15 cellular contexts compared by ENCODE assay signal in genomic region chr13:29260684-29261083, GRCh38.
A peak's percentile ranks its signal among the peaks of the same experiment; 100 is the strongest.
DNase-seq lines count a peak whose midpoint lies in the region; ATAC-seq and TF ChIP-seq lines count a peak whose summit lies in the region.
"Had no signal": no experiment of that assay in that cellular context is flagged by ENCODE, and none has a peak within 500 bp of the region (broad histone marks: within the 10 kb centered on the region; RNA-seq: fewer than 3 reads in every experiment).

No MANE protein-coding gene starts in this region.

- DNase-seq in Right ventricle myocardium inferior (ENCODE audit: missing footprints), result no peak
- no peak for DNase-seq in right atrium auricular region (ENCODE audit: low spot score)
- no peak for DNase-seq in heart right ventricle
- peak; percentile 7 for DNase-seq in thyroid gland
- no peak for DNase-seq in Kasumi-1 (lab: John Stamatoyannopoulos, UW)
- DNase-seq: activated CD4-positive, alpha-beta T cell treated with anti-CD3 and anti-CD28 coated beads for 1 hour; body of pancreas; dorsolateral prefrontal cortex; GM23248; left lung; NCI-H146 had no signal

- no peak overlapping the region for H3K4me3 Mint-ChIP-seq in stimulated activated memory B cell treated with anti-CD40 and anti-IgM and Interleukin-4, amounts not matched to agents 10 μg/mL and 1 μg/mL and 100 μg/mL, for 72 hours
- H3K4me3 Mint-ChIP-seq: nephron had no signal

- no peak overlapping the region for H3K27ac Mint-ChIP-seq in stimulated activated memory B cell treated with anti-CD40 and anti-IgM and Interleukin-4, amounts not matched to agents 10 μg/mL and 1 μg/mL and 100 μg/mL, for 72 hours

- peaks cover 30% of the 10 kb centered on the region for H3K27me3 Mint-ChIP-seq in stimulated activated memory B cell treated with anti-CD40 and anti-IgM and Interleukin-4, amounts not matched to agents 10 μg/mL and 1 μg/mL and 100 μg/mL, for 72 hours

- H2AFZ ChIP-seq in OCI-LY3 (ENCODE audit: low read depth, low read length), result no peak overlapping the region
- H2AFZ ChIP-seq: GM23248 had no signal

- H3K4me3 ChIP-seq in right atrium auricular region (no peak overlapping the region), OCI-LY3 (ENCODE audit: low read length) (no peak overlapping the region), heart right ventricle (no peak overlapping the region), thyroid gland (replicated peaks in 1 of 3) (no peak overlapping the region)
- H3K4me3 ChIP-seq: body of pancreas, dorsolateral prefrontal cortex, GM23248, left lung had no signal

- H3K27me3 ChIP-seq in right atrium auricular region, result no peaks in the 10 kb centered on the region
- peaks cover 14% of the 10 kb centered on the region; the same call in 1 of the 2 replicates for H3K27me3 ChIP-seq in OCI-LY3 (ENCODE audit: low read depth, low read length)
- peaks cover 0 to 3% (median 0%) of the 10 kb centered on the region in 7 donors for H3K27me3 ChIP-seq in heart right ventricle
- no peaks in the 10 kb centered on the region for H3K27me3 ChIP-seq in thyroid gland
- H3K27me3 ChIP-seq: body of pancreas, left lung had no signal

- no peaks in the 10 kb centered on the region for H3K4me1 ChIP-seq in right atrium auricular region
- peaks cover 4% of the 10 kb centered on the region for H3K4me1 ChIP-seq in OCI-LY3 (ENCODE audit: low read length)
- peaks cover 0 to 7% (median 0%) of the 10 kb centered on the region in 9 donors for H3K4me1 ChIP-seq in heart right ventricle
- H3K4me1 ChIP-seq in thyroid gland, result no peaks in the 10 kb centered on the region
- H3K4me1 ChIP-seq: body of pancreas, left lung had no signal

- 26 to 27% methylated on average over 4 of the region's 4 CpGs for whole genome bisulfite sequencing in heart right ventricle, 2 donors
- 42 to 57% methylated on average over 4 of the region's 4 CpGs for WGBS in thyroid gland, 2 donors

- ATAC-seq in Right ventricle myocardium inferior, result peak; percentile 66
- ATAC-seq in heart right ventricle, result peak in 7 of 8 donors; percentile 29 to 82 (median 75)
- no peak for ATAC-seq in stimulated activated memory B cell treated with anti-CD40 and anti-IgM and Interleukin-4, amounts not matched to agents 10 μg/mL and 1 μg/mL and 100 μg/mL, for 72 hours
- no peak for ATAC-seq in HG03280 (IDR thresholded peaks at IDR 0.05; ENCODE audit: unreplicated experiment)
- ATAC-seq: body of pancreas, left lung had no signal

- intact Hi-C loops in Right ventricle myocardium inferior (cut with DNase I) (loop anchor here (5.0 kb wide), 1 partner anchor 438 kb away; the partner anchor contains the start of gene MTUS2), heart right ventricle (cut with DNase I) (loop anchor here in 9 of 10 donors (2.0 to 10.0 kb wide), 7 partner anchors 176 to 456 kb away; partner anchors contain the start of gene MTUS2 (in 3 of the 9)), thyroid gland (cut with DNase I) (no loop called here)

- peak overlapping the region; percentile 9; the same call in 1 of the 2 replicates for H3K4me2 ChIP-seq in OCI-LY3 (ENCODE audit: low read length)

- TF ChIP-seq POLR2A in thyroid gland (IDR thresholded peaks at IDR 0.05), result no peak

- H3K36me3 ChIP-seq in right atrium auricular region, result no peaks in the 10 kb centered on the region
- no peaks in the 10 kb centered on the region for H3K36me3 ChIP-seq in OCI-LY3 (replicated peaks; ENCODE audit: low read depth, low read length)
- H3K36me3 ChIP-seq in heart right ventricle, result no peaks in the 10 kb centered on the region
- H3K36me3 ChIP-seq in thyroid gland, result no peaks in the 10 kb centered on the region
- H3K36me3 ChIP-seq: left lung had no signal

- H4K20me1 ChIP-seq in OCI-LY3 (ENCODE audit: insufficient read depth, low read length), result no peaks in the 10 kb centered on the region

- H3K27ac ChIP-seq in right atrium auricular region (no peak overlapping the region), OCI-LY3 (ENCODE audit: low read length) (no peak overlapping the region), heart right ventricle (no peak overlapping the region), thyroid gland (no peak overlapping the region)
- H3K27ac ChIP-seq: body of pancreas, dorsolateral prefrontal cortex, GM23248, left lung had no signal

- H3K36me3 Mint-ChIP-seq in stimulated activated memory B cell treated with anti-CD40 and anti-IgM and Interleukin-4, amounts not matched to agents 10 μg/mL and 1 μg/mL and 100 μg/mL, for 72 hours, result no peaks in the 10 kb centered on the region

- H3K4me1 Mint-ChIP-seq in stimulated activated memory B cell treated with anti-CD40 and anti-IgM and Interleukin-4, amounts not matched to agents 10 μg/mL and 1 μg/mL and 100 μg/mL, for 72 hours, result no peaks in the 10 kb centered on the region

- TF ChIP-seq CTCF in right atrium auricular region (IDR thresholded peaks at IDR 0.05) (peak in 1 of 2 donors; percentile 61), OCI-LY3 (IDR thresholded peaks at IDR 0.05; ENCODE audit: low read depth, low read length) (peak; percentile 70), heart right ventricle (IDR thresholded peaks at IDR 0.05) (peak in 8 of 9 donors; percentile 6 to 58 (median 44)), thyroid gland (IDR thresholded peaks at IDR 0.05) (peak in 3 of 6 experiments; percentile 15 to 29 (median 23))

- H3K9ac ChIP-seq in OCI-LY3 (ENCODE audit: low read length), result no peak overlapping the region
- H3K9ac ChIP-seq: GM23248 had no signal

- peaks cover 6% of the 10 kb centered on the region for H3K9me3 Mint-ChIP-seq in stimulated activated memory B cell treated with anti-CD40 and anti-IgM and Interleukin-4, amounts not matched to agents 10 μg/mL and 1 μg/mL and 100 μg/mL, for 72 hours

- H3K79me2 ChIP-seq in OCI-LY3 (ENCODE audit: low read length), result no peaks in the 10 kb centered on the region

- H3K9me3 ChIP-seq in right atrium auricular region (peaks cover 0 to 7% of the 10 kb centered on the region in 2 donors), OCI-LY3 (ENCODE audit: insufficient read depth, low read length) (no peaks in the 10 kb centered on the region), heart right ventricle (peaks cover 0 to 23% (median 7%) of the 10 kb centered on the region in 11 donors), thyroid gland (no peaks in the 10 kb centered on the region)
- H3K9me3 ChIP-seq: body of pancreas had no signal

Comparison
In these comparisons a context has a peak if more than half of its experiments do, and no peak if none do; other contexts are left out.
1. ATAC-seq: peak in Right ventricle myocardium inferior (single experiment) and heart right ventricle (7 of 8); none in stimulated activated memory B cell treated with anti-CD40 and anti-IgM and Interleukin-4, amounts not matched to agents 10 μg/mL and 1 μg/mL and 100 μg/mL, for 72 hours (single experiment) and HG03280 (single experiment).
2. DNase-seq: peak in thyroid gland (2 of 2); none in Right ventricle myocardium inferior (single experiment), right atrium auricular region (single experiment), heart right ventricle (0 of 2) and Kasumi-1 (0 of 2).